ENCODE assay signal across 8 cellular contexts in genomic region chr17:77829871-77830799, GRCh38.
DNase-seq lines count a peak whose midpoint lies in the region; ATAC-seq, FAIRE-seq and TF ChIP-seq lines count a peak whose summit lies in the region.

No MANE protein-coding gene starts in this region.

- no peak overlapping the region for H2AFZ ChIP-seq in fibroblast of lung (ENCODE audit: low read length)

- no peak overlapping the region for H3K4me3 ChIP-seq in CD4-positive, CD25-positive, alpha-beta regulatory T cell (ENCODE audit: low read depth, low read length)
- H3K4me3 ChIP-seq in fibroblast of lung (replicated peaks in 1 of 4; ENCODE audit: control extremely low read depth in 1 of 4, insufficient read depth in 1 of 4, low read depth in 3 of 4, low read length in 4 of 4) (no peak overlapping the region), pancreas (no peak overlapping the region)

- H3K4me2 ChIP-seq in fibroblast of lung (ENCODE audit: extremely low read depth, insufficient read depth, low read length), result peak overlapping the region; percentile 32

- DNase-seq in CD4-positive, CD25-positive, alpha-beta regulatory T cell, result no peak
- DNase-seq in RWPE1 (ENCODE audit: low spot score), result peak; percentile 51
- DNase-seq in fibroblast of lung (ENCODE audit: low read depth in 2 of 2), result peak; percentile 42 to 86
- peak in 1 of 6 donors; percentile 43 for DNase-seq in pancreas
- DNase-seq in NCI-H2029 treated with DMSO at 0.1 percent for 48 hours (lab: John Stamatoyannopoulos, UW), result no peak

- no peak for ATAC-seq in CD4-positive, CD25-positive, alpha-beta regulatory T cell (ENCODE audit: low read depth in 2 of 2)
- peak in 3 of 4 donors; percentile 26 to 67 (median 58) for ATAC-seq in pancreas
- no peak for ATAC-seq in GM19452 (IDR thresholded peaks at IDR 0.05; ENCODE audit: unreplicated experiment)
- no peak for ATAC-seq in GM21576 (IDR thresholded peaks at IDR 0.05; ENCODE audit: unreplicated experiment)
- ATAC-seq in HG03196 (IDR thresholded peaks at IDR 0.05; ENCODE audit: unreplicated experiment), result no peak

- no peaks in the 10 kb centered on the region for H3K9me3 ChIP-seq in CD4-positive, CD25-positive, alpha-beta regulatory T cell (ENCODE audit: control insufficient read depth in 2 of 2, low read length in 2 of 2)
- no peaks in the 10 kb centered on the region for H3K9me3 ChIP-seq in fibroblast of lung (ENCODE audit: control insufficient read depth, insufficient read depth, low read depth, low read length)
- no peaks in the 10 kb centered on the region for H3K9me3 ChIP-seq in pancreas

- no peaks in the 10 kb centered on the region for H3K36me3 Mint-ChIP-seq in CD4-positive, CD25-positive, alpha-beta regulatory T cell

- H3K27me3 ChIP-seq in CD4-positive, CD25-positive, alpha-beta regulatory T cell (ENCODE audit: control insufficient read depth, insufficient read depth, low read length), result no peaks in the 10 kb centered on the region
- no peaks in the 10 kb centered on the region for H3K27me3 ChIP-seq in fibroblast of lung (ENCODE audit: control insufficient read depth, insufficient read depth, low read length)
- H3K27me3 ChIP-seq in pancreas, result no peaks in the 10 kb centered on the region

- FAIRE-seq in pancreas (lab: Jason Lieb, UNC), result no peak

- H3K9ac ChIP-seq in fibroblast of lung (ENCODE audit: insufficient read depth, low read length), result no peak overlapping the region

- no peak overlapping the region for H3K27ac ChIP-seq in CD4-positive, CD25-positive, alpha-beta regulatory T cell (ENCODE audit: insufficient read depth, low read length, poor library complexity, severe bottlenecking)
- H3K27ac ChIP-seq in RWPE1, result no peak overlapping the region
- peak overlapping the region; percentile 28 for H3K27ac ChIP-seq in fibroblast of lung (ENCODE audit: insufficient read depth, low read length)
- peak overlapping the region in 2 of 4 donors; percentile 18 to 46 for H3K27ac ChIP-seq in pancreas

- peaks cover 0 to 58% (median 26%) of the 10 kb centered on the region in 4 donors for H3K4me1 Mint-ChIP-seq in CD4-positive, CD25-positive, alpha-beta regulatory T cell

- H3K9me3 Mint-ChIP-seq in CD4-positive, CD25-positive, alpha-beta regulatory T cell, result no peaks in the 10 kb centered on the region

- no peak overlapping the region for H3K4me3 Mint-ChIP-seq in CD4-positive, CD25-positive, alpha-beta regulatory T cell

- POLR2A ChIA-PET in RWPE1 (lab: Yijun Ruan, JAX; ENCODE audit: low non-redundant PET), result no interaction called here

- peaks cover 26% of the 10 kb centered on the region for H3K4me1 ChIP-seq in CD4-positive, CD25-positive, alpha-beta regulatory T cell (ENCODE audit: control insufficient read depth, insufficient read depth, low read length, poor library complexity, severe bottlenecking)
- H3K4me1 ChIP-seq in fibroblast of lung (ENCODE audit: control insufficient read depth, extremely low read depth, insufficient read depth, low read length), result peaks cover 7% of the 10 kb centered on the region
- no peaks in the 10 kb centered on the region for H3K4me1 ChIP-seq in pancreas

- intact Hi-C loops in pancreas (cut with DNase I), result no loop called here

- no peaks in the 10 kb centered on the region for H4K20me1 ChIP-seq in fibroblast of lung (ENCODE audit: control insufficient read depth, extremely low read depth, insufficient read depth, low read length)

- no peaks in the 10 kb centered on the region for H3K79me2 ChIP-seq in fibroblast of lung (ENCODE audit: control insufficient read depth, insufficient read depth, low read length)

- WGBS in pancreas, 2 donors, result 55 to 65% methylated on average over 15 of the region's 16 CpGs

- CTCF ChIA-PET in RWPE1 (lab: Yijun Ruan, JAX), result no interaction called here

- no peaks in the 10 kb centered on the region for H3K36me3 ChIP-seq in CD4-positive, CD25-positive, alpha-beta regulatory T cell (ENCODE audit: control insufficient read depth, insufficient read depth, low read length)
- H3K36me3 ChIP-seq in fibroblast of lung (ENCODE audit: control insufficient read depth, insufficient read depth, low read length), result no peaks in the 10 kb centered on the region
- H3K36me3 ChIP-seq in pancreas, result no peaks in the 10 kb centered on the region

- H3K27ac Mint-ChIP-seq in CD4-positive, CD25-positive, alpha-beta regulatory T cell, result peak overlapping the region in 2 of 3 donors; percentile 7 to 26

- H3K27me3 Mint-ChIP-seq in CD4-positive, CD25-positive, alpha-beta regulatory T cell, result no peaks in the 10 kb centered on the region

- TF ChIP-seq CTCF in RWPE1 (conservative IDR thresholded peaks at IDR 0.05; ENCODE audit: low read depth) (no peak), fibroblast of lung (conservative IDR thresholded peaks at IDR 0.05 in 1 of 2, IDR thresholded peaks at IDR 0.05 in 1 of 2; ENCODE audit: low read depth in 1 of 2, low read length in 2 of 2) (no peak), pancreas (IDR thresholded peaks at IDR 0.05) (no peak)

Comparison
In these comparisons a context has a peak if more than half of its experiments do, and no peak if none do; other contexts are left out.
1. ATAC-seq: peak in pancreas (3 of 4); none in CD4-positive, CD25-positive, alpha-beta regulatory T cell (0 of 2), GM19452 (single experiment), GM21576 (single experiment) and HG03196 (single experiment).
2. DNase-seq: peak in RWPE1 (single experiment) and fibroblast of lung (2 of 2); none in CD4-positive, CD25-positive, alpha-beta regulatory T cell (0 of 3) and NCI-H2029 treated with DMSO at 0.1 percent for 48 hours (single experiment).